1 cellular context compared by ENCODE assay signal in genomic region chr17:48544356-48545021, GRCh38.
TF ChIP-seq lines count a peak whose summit lies in the region.

No MANE protein-coding gene starts in this region.

TF ChIP-seq in IMR-90, 13 proteins besides CTCF, POLR2A, EP300 and RAD21:
- peak; percentile 11; the same call in 1 of the 2 replicates for TF ChIP-seq MAZ (IDR thresholded peaks at IDR 0.05; ENCODE audit: borderline replicate concordance, low read depth, low read length)
- TF ChIP-seq SMC3 (IDR thresholded peaks at IDR 0.05; ENCODE audit: low read depth, low read length), result no peak
- TF ChIP-seq NFE2L2 (IDR thresholded peaks at IDR 0.05; ENCODE audit: low read depth, low read length), result no peak
- TF ChIP-seq USF2 (IDR thresholded peaks at IDR 0.05; ENCODE audit: low read depth, low read length), result no peak
- TF ChIP-seq MAFK (IDR thresholded peaks at IDR 0.05; ENCODE audit: low read depth, low read length), result no peak
TF ChIP-seq in IMR-90: peak in this region for 1.
